ENCODE assay signal across 1 cellular context in the genomic region with DNA sequence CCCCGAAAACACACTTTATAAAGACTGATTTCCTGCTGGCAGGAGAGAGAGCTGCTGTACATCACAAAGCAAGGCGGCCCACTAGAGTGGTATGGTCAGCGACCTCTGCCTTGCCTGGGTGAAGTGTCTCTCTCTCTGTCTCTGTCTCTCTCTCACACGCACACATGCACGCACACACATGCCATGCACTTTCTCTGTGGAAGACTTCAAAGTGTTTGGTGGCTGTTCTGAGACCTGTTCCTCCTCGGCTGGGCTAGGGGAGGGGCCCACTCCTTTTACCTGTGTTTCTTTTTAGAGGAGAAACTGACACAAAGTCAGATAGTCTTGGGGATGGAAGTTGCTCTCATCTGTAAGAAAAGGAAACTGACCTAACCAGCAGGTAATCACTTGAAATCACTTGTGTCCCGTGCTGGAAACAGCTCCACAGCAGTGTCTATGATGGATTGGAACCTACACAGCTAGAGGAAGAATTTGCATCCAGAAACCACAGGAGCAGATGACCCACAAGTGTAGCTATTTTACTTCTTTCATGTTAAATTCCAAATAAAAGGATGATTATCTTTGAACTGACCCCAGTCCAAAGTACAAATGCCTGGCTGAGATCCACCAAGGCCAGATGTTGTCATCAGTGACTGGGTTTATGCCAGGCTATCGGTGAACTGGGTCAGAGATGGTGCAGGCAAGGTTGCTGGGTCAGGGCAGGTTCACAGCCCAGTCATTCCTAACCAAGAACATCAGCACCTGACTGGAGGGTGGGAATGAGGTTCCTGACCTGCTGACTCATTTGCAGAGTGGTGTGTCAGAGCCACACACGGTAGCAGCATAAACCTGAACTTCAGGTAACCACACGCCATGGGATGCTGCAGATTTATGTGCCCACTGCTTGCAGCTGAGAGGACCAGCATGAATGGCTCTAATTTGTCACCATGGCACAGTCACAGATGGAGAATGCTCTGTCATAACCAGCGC.
TF ChIP-seq lines count a peak whose summit lies in the region.

No MANE protein-coding gene starts in this region.

TF ChIP-seq in GM12878, 131 proteins besides CTCF, POLR2A, EP300 and RAD21 (continued from another document):
- TF ChIP-seq, protein P1, sequence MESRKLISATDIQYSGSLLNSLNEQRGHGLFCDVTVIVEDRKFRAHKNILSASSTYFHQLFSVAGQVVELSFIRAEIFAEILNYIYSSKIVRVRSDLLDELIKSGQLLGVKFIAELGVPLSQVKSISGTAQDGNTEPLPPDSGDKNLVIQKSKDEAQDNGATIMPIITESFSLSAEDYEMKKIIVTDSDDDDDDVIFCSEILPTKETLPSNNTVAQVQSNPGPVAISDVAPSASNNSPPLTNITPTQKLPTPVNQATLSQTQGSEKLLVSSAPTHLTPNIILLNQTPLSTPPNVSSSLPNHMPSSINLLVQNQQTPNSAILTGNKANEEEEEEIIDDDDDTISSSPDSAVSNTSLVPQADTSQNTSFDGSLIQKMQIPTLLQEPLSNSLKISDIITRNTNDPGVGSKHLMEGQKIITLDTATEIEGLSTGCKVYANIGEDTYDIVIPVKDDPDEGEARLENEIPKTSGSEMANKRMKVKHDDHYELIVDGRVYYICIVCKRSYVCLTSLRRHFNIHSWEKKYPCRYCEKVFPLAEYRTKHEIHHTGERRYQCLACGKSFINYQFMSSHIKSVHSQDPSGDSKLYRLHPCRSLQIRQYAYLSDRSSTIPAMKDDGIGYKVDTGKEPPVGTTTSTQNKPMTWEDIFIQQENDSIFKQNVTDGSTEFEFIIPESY (IDR thresholded peaks at IDR 0.05) = no peak
- TF ChIP-seq, protein P2, sequence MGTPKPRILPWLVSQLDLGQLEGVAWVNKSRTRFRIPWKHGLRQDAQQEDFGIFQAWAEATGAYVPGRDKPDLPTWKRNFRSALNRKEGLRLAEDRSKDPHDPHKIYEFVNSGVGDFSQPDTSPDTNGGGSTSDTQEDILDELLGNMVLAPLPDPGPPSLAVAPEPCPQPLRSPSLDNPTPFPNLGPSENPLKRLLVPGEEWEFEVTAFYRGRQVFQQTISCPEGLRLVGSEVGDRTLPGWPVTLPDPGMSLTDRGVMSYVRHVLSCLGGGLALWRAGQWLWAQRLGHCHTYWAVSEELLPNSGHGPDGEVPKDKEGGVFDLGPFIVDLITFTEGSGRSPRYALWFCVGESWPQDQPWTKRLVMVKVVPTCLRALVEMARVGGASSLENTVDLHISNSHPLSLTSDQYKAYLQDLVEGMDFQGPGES (IDR thresholded peaks at IDR 0.05) = no peak
- TF ChIP-seq JUNB (IDR thresholded peaks at IDR 0.05) (peak; percentile 41; the same call in 1 of the 2 replicates), ZNF217 (IDR thresholded peaks at IDR 0.05) (no peak), PAX5 (IDR thresholded peaks at IDR 0.05; ENCODE audit: borderline replicate concordance, low read depth, low read length) (peak; percentile 32; the same call in 1 of the 2 replicates), NR2F1 (conservative IDR thresholded peaks at IDR 0.05) (peak; percentile 73), BCL11A (IDR thresholded peaks at IDR 0.05; ENCODE audit: low read depth, low read length) (peak; percentile 57; the same call in 1 of the 2 replicates), IKZF2 (IDR thresholded peaks at IDR 0.05) (peak in 1 of 2 experiments; percentile 24; a peak in 1 of 4 replicates), RBBP5 (conservative IDR thresholded peaks at IDR 0.05) (no peak), TCF12 (IDR thresholded peaks at IDR 0.05; ENCODE audit: low read depth, low read length) (no peak), BHLHE40 (IDR thresholded peaks at IDR 0.05; ENCODE audit: borderline replicate concordance in 1 of 2, low read depth in 2 of 2, low read length in 1 of 2) (peak in 1 of 2 experiments; percentile 22; a peak in 1 of 4 replicates), JUND (IDR thresholded peaks at IDR 0.05; ENCODE audit: low read depth, low read length) (no peak)
